In the genomic region with DNA sequence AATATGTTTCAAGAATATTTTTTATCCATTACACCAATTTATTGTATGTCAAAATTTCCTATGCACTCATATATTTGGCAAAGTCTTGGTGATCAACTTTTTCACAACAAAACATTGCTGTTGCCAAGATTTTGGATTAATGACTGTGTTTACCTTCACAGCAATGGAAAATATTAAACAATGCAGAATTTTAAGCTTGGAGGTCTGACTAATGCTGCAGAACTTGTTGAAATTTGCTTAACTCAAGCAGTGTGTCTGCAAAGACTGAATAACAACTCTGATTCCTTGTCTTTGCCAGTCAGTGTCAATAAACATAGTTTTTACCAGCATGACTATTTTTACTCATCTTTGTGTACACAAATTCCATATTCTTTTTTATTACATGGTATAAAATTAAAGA, we compare ENCODE assay signal across 16 cellular contexts.
DNase-seq lines count a peak whose midpoint lies in the region; ATAC-seq and TF ChIP-seq lines count a peak whose summit lies in the region.
"Had no signal": no experiment of that assay in that cellular context is flagged by ENCODE, and none has a peak within 500 bp of the region (broad histone marks: within the 10 kb centered on the region; RNA-seq: fewer than 3 reads in every experiment).

No MANE protein-coding gene starts in this region.

- 0 out of 2 replicates have a peak, but pooled peaks cover 2% of the 10 kb centered on the region for H3K9me3 ChIP-seq in PC-9 (ENCODE audit: insufficient read depth, low read depth)
- H3K9me3 ChIP-seq: Peyer's patch had no signal

- H3K27me3 ChIP-seq in foreskin keratinocyte, result no peaks in the 10 kb centered on the region
- H3K27me3 ChIP-seq in PC-9 (ENCODE audit: insufficient read depth, low read depth), result no peaks in the 10 kb centered on the region
- H3K27me3 ChIP-seq: Peyer's patch had no signal

- H3K4me3 ChIP-seq in PC-9, result no peak overlapping the region
- H3K4me3 ChIP-seq: GM12878, Peyer's patch had no signal

- no peak overlapping the region for H3K27ac ChIP-seq in foreskin keratinocyte
- H3K27ac ChIP-seq in PC-9, result no peak overlapping the region
- H3K27ac ChIP-seq: Peyer's patch had no signal

- ATAC-seq in foreskin keratinocyte (no peak), GM21360 (IDR thresholded peaks at IDR 0.05; ENCODE audit: unreplicated experiment) (no peak)
- ATAC-seq: GM12878, HCT116 had no signal

- no peaks in the 10 kb centered on the region for H3K4me1 ChIP-seq in foreskin keratinocyte
- no peaks in the 10 kb centered on the region for H3K4me1 ChIP-seq in PC-9 (replicated peaks; ENCODE audit: insufficient read depth)
- H3K4me1 ChIP-seq: Peyer's patch had no signal

- H3K36me3 ChIP-seq in PC-9 (ENCODE audit: low read depth), result no peaks in the 10 kb centered on the region
- H3K36me3 ChIP-seq: Peyer's patch had no signal

- H3K9me2 ChIP-seq in PC-9 (ENCODE audit: insufficient read depth), result no peaks in the 10 kb centered on the region; the same call in 1 of the 2 replicates

- POLR2A ChIA-PET in PC-9 (lab: Charles Lee; ENCODE audit: unreplicated experiment), result no interaction called here

- H3K79me2 ChIP-seq in PC-9 (ENCODE audit: low read depth), result no peaks in the 10 kb centered on the region

- no peak overlapping the region for H2AFZ ChIP-seq in PC-9

- no peaks in the 10 kb centered on the region for H4K20me1 ChIP-seq in PC-9 (ENCODE audit: insufficient read depth)

- DNase-seq in HCEC 1CT, result peak; percentile 15
- peak; percentile 62 for DNase-seq in dermis blood vessel endothelial cell
- DNase-seq in foreskin keratinocyte, result peak; percentile 60 to 66
- DNase-seq in PC-9, result no peak
- DNase-seq in Kasumi-1 (lab: John Stamatoyannopoulos, UW), result no peak
- no peak for DNase-seq in NCI-H1930 (lab: John Stamatoyannopoulos, UW)
- DNase-seq: COR-L47, NCI-H1694, NCI-H2171, NCI-H446 treated with DMSO at 0.1 percent for 48 hours, NCI-H748 treated with DMSO at 0.1 percent for 48 hours, Peyer's patch, SHP77 had no signal

- TF ChIP-seq CTCF in foreskin keratinocyte (conservative IDR thresholded peaks at IDR 0.05) (no peak), PC-9 (conservative IDR thresholded peaks at IDR 0.05) (no peak)

- intact Hi-C loops in PC-9 (cut with micrococcal nuclease; ENCODE audit: unreplicated experiment), result no loop called here

- H3F3A ChIP-seq in PC-9 (ENCODE audit: insufficient read depth, low read depth), result no peaks in the 10 kb centered on the region

- no TSS peak for BruUV-seq in PC-9 (replicated peaks; lab: Mats Ljungman, UMichigan)

- CTCF ChIA-PET in PC-9 (lab: Charles Lee), result interaction anchor here (0.6 kb wide), 1 partner anchor 655 kb away, joined by 3 read pairs; no protein-coding TSS in a partner anchor

- no peak overlapping the region for H3K4me2 ChIP-seq in PC-9

Comparison
In these comparisons a context has a peak if more than half of its experiments do, and no peak if none do; other contexts are left out.
1. DNase-seq: peak in HCEC 1CT (single experiment), dermis blood vessel endothelial cell (single experiment) and foreskin keratinocyte (2 of 2); none in PC-9 (0 of 2), Kasumi-1 (0 of 2) and NCI-H1930 (0 of 2).